In the genomic region with DNA sequence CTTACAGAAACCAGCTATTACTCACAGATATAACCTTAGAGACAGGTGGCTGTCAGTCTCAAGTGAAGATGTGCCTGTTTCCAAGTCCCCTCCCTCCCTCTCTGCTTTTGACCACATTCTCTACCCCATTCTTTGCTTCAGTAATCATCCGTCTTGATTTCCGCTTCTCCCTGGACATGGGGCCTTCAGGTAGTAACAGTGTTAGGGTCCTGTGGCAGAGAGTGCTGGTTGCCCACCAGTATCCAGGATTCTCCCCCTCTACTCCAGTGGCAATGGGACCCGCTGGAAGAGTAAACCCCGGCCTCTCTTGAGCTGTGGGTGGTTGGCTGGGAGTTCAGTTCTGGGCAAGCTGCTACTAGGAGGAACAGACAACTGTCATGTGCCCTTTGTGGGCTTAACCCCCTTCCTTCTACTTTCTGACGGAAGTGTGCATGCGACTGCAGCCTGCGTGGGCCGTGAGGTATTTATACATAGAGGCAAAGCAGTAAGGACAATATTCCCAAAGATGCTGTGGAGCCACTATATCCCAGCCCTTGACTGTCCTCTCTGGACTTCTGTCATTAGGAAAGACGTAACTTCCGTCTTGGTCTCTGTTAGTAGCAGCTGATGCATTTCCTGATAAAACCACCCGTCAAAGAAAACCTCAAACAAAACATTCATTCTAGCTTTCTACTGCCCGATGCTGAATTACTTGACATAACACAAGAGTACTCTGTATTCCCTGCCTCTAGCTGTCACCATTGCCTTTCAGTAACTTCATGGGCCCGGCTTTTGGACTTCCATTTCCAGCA, we compare ENCODE assay signal across 8 cellular contexts. TPM values are rescaled to one million over a fixed set of nuclear protein-coding genes. Genes with fewer than 3 reads are reported as not detected.
DNase-seq lines count a peak whose midpoint lies in the region; ATAC-seq and TF ChIP-seq lines count a peak whose summit lies in the region.

No MANE protein-coding gene starts in this region.

- H3K27ac ChIP-seq in thoracic aorta, result peak overlapping the region in 1 of 2 donors; percentile 3
- no peak overlapping the region for H3K27ac ChIP-seq in breast epithelium

- intact Hi-C loops in activated CD4-positive, alpha-beta T cell treated with anti-CD3 and anti-CD28 coated beads, Interleukin-2, amount 10 ng/mL, durations not matched to agents 24 days and 14 days (cut with micrococcal nuclease), result loop anchor here (1.0 kb wide), 1 partner anchor 17 kb away; no protein-coding TSS in a partner anchor
- intact Hi-C loops in Caco-2 (cut with micrococcal nuclease; ENCODE audit: unreplicated experiment) (no loop called here), breast epithelium (cut with DNase I; ENCODE audit: low total_unique reads) (no loop called here)

- no peaks in the 10 kb centered on the region for H3K9me3 ChIP-seq in thoracic aorta
- H3K9me3 ChIP-seq in Caco-2, result no peaks in the 10 kb centered on the region
- H3K9me3 ChIP-seq in breast epithelium, result no peaks in the 10 kb centered on the region

- H3K27me3 ChIP-seq in thoracic aorta (replicated peaks; ENCODE audit: insufficient read depth) (no peaks in the 10 kb centered on the region), Caco-2 (replicated peaks; ENCODE audit: control insufficient read depth, insufficient read depth, low read length) (no peaks in the 10 kb centered on the region), breast epithelium (no peaks in the 10 kb centered on the region)

- H3K36me3 ChIP-seq in thoracic aorta, result no peaks in the 10 kb centered on the region
- no peaks in the 10 kb centered on the region for H3K36me3 ChIP-seq in Caco-2 (ENCODE audit: control insufficient read depth, insufficient read depth, low read length)
- H3K36me3 ChIP-seq in breast epithelium, result no peaks in the 10 kb centered on the region

- H3K27ac Mint-ChIP-seq in activated CD4-positive, alpha-beta T cell treated with anti-CD3 and anti-CD28 coated beads, Interleukin-2, amount 10 ng/mL, durations not matched to agents 24 days and 14 days, result peak overlapping the region; percentile 89
- no peak overlapping the region for H3K27ac Mint-ChIP-seq in Caco-2 (ENCODE audit: unreplicated experiment)

- POLR2A ChIA-PET in Caco-2 (lab: Charles Lee), result no interaction called here

- H3K27me3 Mint-ChIP-seq in activated CD4-positive, alpha-beta T cell treated with anti-CD3 and anti-CD28 coated beads, Interleukin-2, amount 10 ng/mL, durations not matched to agents 24 days and 14 days, result no peaks in the 10 kb centered on the region
- H3K27me3 Mint-ChIP-seq in Caco-2 (ENCODE audit: insufficient read depth, unreplicated experiment), result no peaks in the 10 kb centered on the region

- BruUV-seq in Caco-2 (replicated peaks; lab: Mats Ljungman, UMichigan), result no TSS peak

- H3K4me1 Mint-ChIP-seq in activated CD4-positive, alpha-beta T cell treated with anti-CD3 and anti-CD28 coated beads, Interleukin-2, amount 10 ng/mL, durations not matched to agents 24 days and 14 days, result peaks cover 35% of the 10 kb centered on the region
- no peaks in the 10 kb centered on the region for H3K4me1 Mint-ChIP-seq in Caco-2 (ENCODE audit: low read depth, unreplicated experiment)

- no peaks in the 10 kb centered on the region for H3K9me3 Mint-ChIP-seq in activated CD4-positive, alpha-beta T cell treated with anti-CD3 and anti-CD28 coated beads, Interleukin-2, amount 10 ng/mL, durations not matched to agents 24 days and 14 days
- no peaks in the 10 kb centered on the region for H3K9me3 Mint-ChIP-seq in Caco-2 (ENCODE audit: unreplicated experiment)

- no peak for TF ChIP-seq POLR2A in breast epithelium (IDR thresholded peaks at IDR 0.05)

- peaks cover 12% of the 10 kb centered on the region for H3K36me3 Mint-ChIP-seq in activated CD4-positive, alpha-beta T cell treated with anti-CD3 and anti-CD28 coated beads, Interleukin-2, amount 10 ng/mL, durations not matched to agents 24 days and 14 days (ENCODE audit: low read depth)
- H3K36me3 Mint-ChIP-seq in Caco-2 (ENCODE audit: insufficient read depth, unreplicated experiment), result no peaks in the 10 kb centered on the region

- H3K4me3 Mint-ChIP-seq in activated CD4-positive, alpha-beta T cell treated with anti-CD3 and anti-CD28 coated beads, Interleukin-2, amount 10 ng/mL, durations not matched to agents 24 days and 14 days, result peak overlapping the region; percentile 76
- H3K4me3 Mint-ChIP-seq in Caco-2 (ENCODE audit: unreplicated experiment), result no peak overlapping the region

- DNase-seq in activated CD4-positive, alpha-beta T cell treated with anti-CD3 and anti-CD28 coated beads, Interleukin-2, amount 10 ng/mL, durations not matched to agents 24 days and 14 days, result peak; percentile 87
- DNase-seq in thoracic aorta (ENCODE audit: low spot score) (no peak), Caco-2 (no peak), breast epithelium (ENCODE audit: low spot score in 2 of 2) (no peak), NCI-H1417 treated with DMSO at 0.1 percent for 48 hours (lab: John Stamatoyannopoulos, UW) (no peak)

- CTCF ChIA-PET in Caco-2 (lab: Charles Lee), result no interaction called here

- ATAC-seq in GM19397 (IDR thresholded peaks at IDR 0.05; ENCODE audit: unreplicated experiment) (peak; percentile 71), HG03378 (IDR thresholded peaks at IDR 0.05; ENCODE audit: unreplicated experiment) (peak; percentile 60), esophagus mucosa (peak; percentile 59), thoracic aorta (ENCODE audit: insufficient number of reproducible peaks, low FRiP score, low read depth) (peak; percentile 62)

- no peak for TF ChIP-seq CTCF in thoracic aorta (IDR thresholded peaks at IDR 0.05)
- TF ChIP-seq CTCF in Caco-2 (IDR thresholded peaks at IDR 0.05; ENCODE audit: insufficient read depth in 1 of 2, low read depth in 1 of 2, low read length in 1 of 2, severe bottlenecking in 1 of 2, unreplicated experiment in 1 of 2), result no peak
- TF ChIP-seq CTCF in breast epithelium (IDR thresholded peaks at IDR 0.05), result no peak

- H3K4me1 ChIP-seq in thoracic aorta (ENCODE audit: control insufficient read depth in 1 of 2, low read depth in 2 of 2), result peaks cover 0 to 13% of the 10 kb centered on the region in 2 donors
- no peaks in the 10 kb centered on the region for H3K4me1 ChIP-seq in Caco-2
- H3K4me1 ChIP-seq in breast epithelium, result no peaks in the 10 kb centered on the region

- H3K4me3 ChIP-seq in thoracic aorta (peak overlapping the region; percentile 21), Caco-2 (ENCODE audit: low read depth, low read length) (no peak overlapping the region), breast epithelium (no peak overlapping the region)

RNA-seq across cellular contexts. Expression of a gene that starts 17.9 kb away (rescaled TPM):
- total RNA-seq in activated CD4-positive, alpha-beta T cell treated with anti-CD3 and anti-CD28 coated beads, Interleukin-2, amount 10 ng/mL, durations not matched to agents 24 days and 14 days, result 42.2 and 44.3 TPM in 2 replicates
- total RNA-seq in esophagus mucosa, result 24.4 TPM
- 10 to 100 TPM in 1 of 2 donors, 1 to 10 TPM in 1; 7.5 to 13.4 TPM for total RNA-seq in thoracic aorta
- 21.1 and 21.3 TPM in 2 replicates for total RNA-seq in Caco-2 (2022)
- 10 to 100 TPM; 11.3 to 17.7 (median 14.4) TPM for total RNA-seq in breast epithelium
